ENCODE assay signal across 27 cellular contexts in genomic region chr15:55164284-55164683, GRCh38.
"Had no signal": no experiment of that assay in that cellular context is flagged by ENCODE, and none has a peak within 500 bp of the region (broad histone marks: within the 10 kb centered on the region; RNA-seq: fewer than 3 reads in every experiment).

No MANE protein-coding gene starts in this region.

- FAIRE-seq: urothelium cell line had no signal

- H3K4me3 ChIP-seq: neural progenitor cell, ovary, psoas muscle, right lobe of liver, skin epidermis, smooth muscle cell, spleen, suprapubic skin, testis, tibial nerve, upper lobe of left lung, vagina had no signal

- H3K4me1 ChIP-seq: neural progenitor cell, parathyroid adenoma, psoas muscle, right lobe of liver, spleen, suprapubic skin, testis, tibial nerve, upper lobe of left lung, vagina had no signal

- H3K27ac ChIP-seq: neural progenitor cell, ovary, parathyroid adenoma, psoas muscle, right lobe of liver, skin epidermis, spleen, suprapubic skin, testis, tibial nerve, upper lobe of left lung, vagina had no signal

- H2AFZ ChIP-seq: neural progenitor cell, parathyroid adenoma had no signal

- H3K9me3 ChIP-seq: ovary, psoas muscle, right lobe of liver, spleen, suprapubic skin, testis, tibial nerve, upper lobe of left lung, vagina had no signal

- H3K36me3 ChIP-seq: neural progenitor cell, ovary, right lobe of liver, spleen, suprapubic skin, tibial nerve, upper lobe of left lung, vagina had no signal

- DNase-seq: natural killer cell; occipital lobe; psoas muscle; right lobe of liver; spleen; stimulated activated CD4-positive, alpha-beta T cell treated with anti-CD3 and anti-CD28 coated beads, Interleukin-12 subunit alpha, Interleukin-12 subunit beta, amount 100 ng/mL, for 4 hours; stimulated activated CD4-positive, alpha-beta T cell treated with anti-CD3 and anti-CD28 coated beads, Interleukin-1b, Interleukin-23, amount 100 ng/mL, for 48 hours; stimulated activated CD4-positive, alpha-beta T cell treated with anti-CD3 and anti-CD28 coated beads, Interleukin-4, amount 100 ng/mL, for 1 hour; stimulated activated CD4-positive, alpha-beta T cell treated with anti-CD3 and anti-CD28 coated beads, Interleukin-4, amount 100 ng/mL, for 4 hours; stimulated activated CD8-positive, alpha-beta memory T cell treated with anti-CD3 and anti-CD28 coated beads, Interleukin-4, amount 100 ng/mL, for 48 hours; stimulated activated naive CD4-positive, alpha-beta T cell; stimulated activated naive CD8-positive, alpha-beta T cell treated with anti-CD3 and anti-CD28 coated beads, Interleukin-15, amount 100 ng/mL, for 72 hours; stimulated activated naive CD8-positive, alpha-beta T cell treated with anti-CD3 and anti-CD28 coated beads, Interleukin-15, Interleukin-2, amounts not matched to agents 100 U/mL and 50 U/mL, for 24 hours; testis; trophoblast cell; upper lobe of left lung had no signal

- ATAC-seq: natural killer cell; psoas muscle; right cardiac atrium; right lobe of liver; stimulated activated memory B cell treated with anti-CD40 and anti-IgM and Interleukin-4, amounts not matched to agents 10 μg/mL and 1 μg/mL and 100 μg/mL, for 72 hours; stimulated activated naive CD8-positive, alpha-beta T cell treated with anti-CD3 and anti-CD28 coated beads, Interleukin-15, amount 100 ng/mL, for 72 hours; stimulated activated naive CD8-positive, alpha-beta T cell treated with anti-CD3 and anti-CD28 coated beads, Interleukin-15, Interleukin-2, amounts not matched to agents 100 U/mL and 50 U/mL, for 24 hours had no signal

- H3K79me2 ChIP-seq: parathyroid adenoma had no signal

- H3K4me2 ChIP-seq: neural progenitor cell, smooth muscle cell had no signal

- H3K27me3 ChIP-seq: neural progenitor cell, ovary, right lobe of liver, spleen, suprapubic skin, testis, tibial nerve, upper lobe of left lung, vagina had no signal

- H3K9ac ChIP-seq: neural progenitor cell, parathyroid adenoma had no signal
